8 cellular contexts compared by ENCODE assay signal in the genomic region with DNA sequence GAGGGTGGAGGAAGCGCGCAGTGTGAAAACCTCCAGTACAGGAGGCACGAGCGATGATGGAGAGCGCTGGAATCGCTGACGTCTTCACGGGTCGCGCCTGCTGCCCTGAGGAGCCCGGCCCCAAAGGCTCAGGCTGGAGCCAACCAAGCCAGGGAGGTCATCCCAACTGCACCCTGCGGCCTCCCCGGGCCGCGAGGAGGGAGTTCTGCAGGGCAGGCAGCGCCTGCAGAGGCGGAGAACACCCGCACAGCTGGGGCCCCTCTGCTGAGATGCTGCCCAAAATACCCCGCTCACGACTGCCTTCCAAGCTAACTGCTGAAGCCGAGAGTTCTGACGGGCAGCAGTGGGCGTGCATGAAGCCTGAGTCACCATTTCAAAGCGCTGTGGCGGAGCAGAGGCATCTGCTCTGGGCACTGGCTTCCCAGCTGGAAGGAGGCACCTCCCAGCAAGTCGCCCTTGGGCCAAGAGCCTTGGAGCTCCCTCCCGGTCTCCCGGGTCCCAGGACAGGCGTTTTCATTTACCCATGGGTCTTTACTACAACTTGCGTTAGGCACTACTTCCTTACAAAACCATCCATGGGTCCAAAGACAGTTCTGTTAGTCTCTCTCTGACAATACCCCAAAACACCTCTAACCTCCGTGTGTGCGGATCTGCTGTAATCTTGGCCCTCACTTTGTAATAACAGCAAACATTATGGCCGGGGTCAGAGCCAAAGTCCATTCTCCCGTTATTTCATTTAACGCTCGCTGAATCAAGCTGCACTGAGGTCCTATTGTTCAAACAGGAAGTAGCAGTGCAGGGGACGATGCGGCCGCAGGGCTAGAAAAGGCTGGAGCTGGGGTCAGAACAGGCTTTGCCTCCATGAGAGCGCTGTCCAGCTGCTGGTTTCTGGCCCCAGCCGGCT.
DNase-seq lines count a peak whose midpoint lies in the region; ATAC-seq and TF ChIP-seq lines count a peak whose summit lies in the region.

No MANE protein-coding gene starts in this region.

- no peak overlapping the region for H3K4me3 ChIP-seq in WERI-Rb-1 (ENCODE audit: low read depth, low read length)

- in situ Hi-C loops in Caki2 (cut with HindIII; ENCODE audit: low pct_unique_long_range_greater_than_20kb, low sequenced_read_pairs), result no loop called here

- H3K36me3 ChIP-seq in WERI-Rb-1, result no peaks in the 10 kb centered on the region

- ATAC-seq in HG03442 (IDR thresholded peaks at IDR 0.05; ENCODE audit: unreplicated experiment) (peak; percentile 66), GM21737 (IDR thresholded peaks at IDR 0.05; ENCODE audit: unreplicated experiment) (no peak)

- H3K27me3 ChIP-seq in WERI-Rb-1 (ENCODE audit: insufficient read depth, low read depth, severe bottlenecking), result no peaks in the 10 kb centered on the region

- H3K9me3 ChIP-seq in WERI-Rb-1 (ENCODE audit: severe bottlenecking), result no peaks in the 10 kb centered on the region

- DNase-seq in Caki2 (ENCODE audit: low read depth) (peak; percentile 49), kidney tubule cell (ENCODE audit: low spot score) (peak; percentile 84), WERI-Rb-1 (no peak)
- DNase-seq in activated CD4-positive, alpha-beta T cell treated with anti-CD3 and anti-CD28 coated beads for 24 hours (ENCODE audit: low read depth in 2 of 2), result peak; percentile 48 to 59
- peak; percentile 12 for DNase-seq in central memory CD4-positive, alpha-beta T cell
- DNase-seq in stimulated activated CD4-positive, alpha-beta T cell treated with anti-CD3 and anti-CD28 coated beads, Interleukin-15, amount 100 ng/mL, for 24 hours, result peak; percentile 82

- no peak overlapping the region for H3K27ac ChIP-seq in WERI-Rb-1

- no peak for TF ChIP-seq CTCF in WERI-Rb-1 (IDR thresholded peaks at IDR 0.05; ENCODE audit: low read depth, low read length)
